In genomic region chr11:45935349-45936064, GRCh38 we compare ENCODE assay signal across 15 cellular contexts. TPM values are rescaled to one million over a fixed set of nuclear protein-coding genes. Genes with fewer than 3 reads are reported as not detected.
"Had no signal": no experiment of that assay in that cellular context is flagged by ENCODE, and none has a peak within 500 bp of the region (broad histone marks: within the 10 kb centered on the region; RNA-seq: fewer than 3 reads in every experiment).

No MANE protein-coding gene starts in this region.

- H3K4me1 ChIP-seq: testis had no signal

- H3K4me3 ChIP-seq: heart left ventricle, testis, upper lobe of right lung had no signal

- H3K36me3 Mint-ChIP-seq: activated naive CD8-positive, alpha-beta T cell treated with anti-CD3 and anti-CD28 coated beads, Interleukin-2, amount 10 ng/mL, durations not matched to agents 7 days and 5 days; natural killer cell treated with Interleukin-12 subunit alpha and Interleukin-12 subunit beta and Interleukin-15 and Interleukin-18, amount 100 ng/mL, for 72 hours had no signal

- DNase-seq: activated CD4-positive, alpha-beta memory T cell treated with anti-CD3 and anti-CD28 coated beads, Interleukin-2, amount 10 ng/mL, durations not matched to agents 7 days and 5 days; activated CD4-positive, alpha-beta T cell treated with anti-CD3 and anti-CD28 coated beads for 36 hours; activated naive CD8-positive, alpha-beta T cell treated with anti-CD3 and anti-CD28 coated beads, Interleukin-2, amount 10 ng/mL, durations not matched to agents 7 days and 5 days; activated T-cell treated with anti-CD3 and anti-CD28 coated beads, Interleukin-2, amount 50 U/mL, for 72 hours; anterior cingulate cortex; heart left ventricle; stimulated activated CD4-positive, alpha-beta T cell treated with anti-CD3 and anti-CD28 coated beads, Interleukin-2, amount 100 ng/mL, for 24 hours; testis; upper lobe of right lung had no signal

- H3K27me3 Mint-ChIP-seq: activated CD4-positive, alpha-beta memory T cell treated with anti-CD3 and anti-CD28 coated beads, Interleukin-2, amount 10 ng/mL, durations not matched to agents 7 days and 5 days; activated CD4-positive, alpha-beta T cell treated with anti-CD3 and anti-CD28 coated beads for 36 hours; activated naive CD8-positive, alpha-beta T cell treated with anti-CD3 and anti-CD28 coated beads, Interleukin-2, amount 10 ng/mL, durations not matched to agents 7 days and 5 days; natural killer cell treated with Interleukin-12 subunit alpha and Interleukin-12 subunit beta and Interleukin-15 and Interleukin-18, amount 100 ng/mL, for 72 hours; stimulated activated naive CD8-positive, alpha-beta T cell treated with anti-CD3 and anti-CD28 coated beads, Interleukin-15, Interleukin-2, amounts not matched to agents 100 ng/mL and 50 ng/mL, for 24 hours had no signal

- H3K4me3 Mint-ChIP-seq: activated CD4-positive, alpha-beta memory T cell treated with anti-CD3 and anti-CD28 coated beads, Interleukin-2, amount 10 ng/mL, durations not matched to agents 7 days and 5 days; activated CD4-positive, alpha-beta T cell treated with anti-CD3 and anti-CD28 coated beads for 36 hours; activated naive CD8-positive, alpha-beta T cell treated with anti-CD3 and anti-CD28 coated beads, Interleukin-2, amount 10 ng/mL, durations not matched to agents 7 days and 5 days; activated T-cell treated with anti-CD3 and anti-CD28 coated beads, Interleukin-2, amount 50 U/mL, for 72 hours; natural killer cell treated with Interleukin-12 subunit alpha and Interleukin-12 subunit beta and Interleukin-15 and Interleukin-18, amount 100 ng/mL, for 72 hours; stimulated activated naive CD8-positive, alpha-beta T cell treated with anti-CD3 and anti-CD28 coated beads, Interleukin-15, Interleukin-2, amounts not matched to agents 100 ng/mL and 50 ng/mL, for 24 hours; T-helper 2 cell treated with Interferon-gamma antibody and Interleukin-4, amounts not matched to agents 5 μg/mL and 100 μg/mL, for 36 hours had no signal

- H3K9me3 ChIP-seq: heart left ventricle, testis, upper lobe of right lung had no signal

- ATAC-seq: activated CD4-positive, alpha-beta T cell treated with anti-CD3 and anti-CD28 coated beads for 36 hours; activated T-cell treated with anti-CD3 and anti-CD28 coated beads, Interleukin-2, amount 50 U/mL, for 72 hours; heart left ventricle; natural killer cell treated with Interleukin-12 subunit alpha and Interleukin-12 subunit beta and Interleukin-15 and Interleukin-18, amount 100 ng/mL, for 72 hours; sciatic nerve; upper lobe of right lung had no signal

- H3K27ac Mint-ChIP-seq: activated CD4-positive, alpha-beta memory T cell treated with anti-CD3 and anti-CD28 coated beads, Interleukin-2, amount 10 ng/mL, durations not matched to agents 7 days and 5 days; activated CD4-positive, alpha-beta T cell treated with anti-CD3 and anti-CD28 coated beads for 36 hours; activated naive CD8-positive, alpha-beta T cell treated with anti-CD3 and anti-CD28 coated beads, Interleukin-2, amount 10 ng/mL, durations not matched to agents 7 days and 5 days; activated T-cell treated with anti-CD3 and anti-CD28 coated beads, Interleukin-2, amount 50 U/mL, for 72 hours; natural killer cell treated with Interleukin-12 subunit alpha and Interleukin-12 subunit beta and Interleukin-15 and Interleukin-18, amount 100 ng/mL, for 72 hours; stimulated activated naive CD8-positive, alpha-beta T cell treated with anti-CD3 and anti-CD28 coated beads, Interleukin-15, Interleukin-2, amounts not matched to agents 100 ng/mL and 50 ng/mL, for 24 hours; T-helper 2 cell treated with Interferon-gamma antibody and Interleukin-4, amounts not matched to agents 5 μg/mL and 100 μg/mL, for 36 hours had no signal

- H3K27ac ChIP-seq: heart left ventricle, testis, upper lobe of right lung had no signal

- H3K27me3 ChIP-seq: heart left ventricle, testis, upper lobe of right lung had no signal

- H3K9me3 Mint-ChIP-seq: activated CD4-positive, alpha-beta memory T cell treated with anti-CD3 and anti-CD28 coated beads, Interleukin-2, amount 10 ng/mL, durations not matched to agents 7 days and 5 days; activated naive CD8-positive, alpha-beta T cell treated with anti-CD3 and anti-CD28 coated beads, Interleukin-2, amount 10 ng/mL, durations not matched to agents 7 days and 5 days; activated T-cell treated with anti-CD3 and anti-CD28 coated beads, Interleukin-2, amount 50 U/mL, for 72 hours; natural killer cell treated with Interleukin-12 subunit alpha and Interleukin-12 subunit beta and Interleukin-15 and Interleukin-18, amount 100 ng/mL, for 72 hours; stimulated activated naive CD8-positive, alpha-beta T cell treated with anti-CD3 and anti-CD28 coated beads, Interleukin-15, Interleukin-2, amounts not matched to agents 100 ng/mL and 50 ng/mL, for 24 hours; T-helper 2 cell treated with Interferon-gamma antibody and Interleukin-4, amounts not matched to agents 5 μg/mL and 100 μg/mL, for 36 hours had no signal

RNA-seq across cellular contexts. Expression of gene LARGE2, which starts 13.1 kb away (rescaled TPM):
- total RNA-seq: pulmonary artery endothelial cell had no signal

RNA-seq across cellular contexts. Expression of gene FREY1, which starts 28.4 kb away (rescaled TPM):
- total RNA-seq: mucosa of gallbladder, sciatic nerve had no signal
